Comparison of ENCODE assay signal across 15 cellular contexts in genomic region chr11:112728716-112729115, GRCh38.
DNase-seq lines count a peak whose midpoint lies in the region; ATAC-seq and TF ChIP-seq lines count a peak whose summit lies in the region.
"Had no signal": no experiment of that assay in that cellular context is flagged by ENCODE, and none has a peak within 500 bp of the region (broad histone marks: within the 10 kb centered on the region; RNA-seq: fewer than 3 reads in every experiment).

No MANE protein-coding gene starts in this region.

- no peaks in the 10 kb centered on the region for H3K27me3 ChIP-seq in vagina

- peak overlapping the region; percentile 64 for H3K27ac ChIP-seq in vagina
- H3K27ac ChIP-seq: C4-2B, GM23248 had no signal

- TF ChIP-seq CTCF in vagina (IDR thresholded peaks at IDR 0.05), result no peak

- DNase-seq in activated CD8-positive, alpha-beta memory T cell treated with anti-CD3 and anti-CD28 coated beads, Interleukin-2, amount 10 ng/mL, durations not matched to agents 7 days and 5 days, result peak; percentile 31
- DNase-seq in activated CD8-positive, alpha-beta memory T cell treated with anti-CD3 and anti-CD28 coated beads for 24 hours, result no peak
- peak; percentile 14 for DNase-seq in islet precursor cell
- peak; percentile 65 to 70 for DNase-seq in vagina (ENCODE audit: extremely low spot score in 2 of 2)
- no peak for DNase-seq in hippocampal formation (lab: John Stamatoyannopoulos, UW)
- DNase-seq in C1 segment of cervical spinal cord (lab: John Stamatoyannopoulos, UW), result no peak
- DNase-seq: Caco-2; CD4-positive, CD25-positive, alpha-beta regulatory T cell; CD8-positive, alpha-beta T cell; DMS153; DND-41; GM23248; H7; HCEC 1CT had no signal

- no peak for ATAC-seq in activated CD8-positive, alpha-beta memory T cell treated with anti-CD3 and anti-CD28 coated beads, Interleukin-2, amount 10 ng/mL, durations not matched to agents 7 days and 5 days
- ATAC-seq: CD8-positive, alpha-beta T cell had no signal

- H3K4me3 ChIP-seq in vagina, result no peak overlapping the region
- H3K4me3 ChIP-seq: GM23248 had no signal

- H3K9me3 ChIP-seq in vagina, result no peaks in the 10 kb centered on the region
- H3K9me3 ChIP-seq: Caco-2 had no signal

- H3K4me3 Mint-ChIP-seq in activated CD8-positive, alpha-beta memory T cell treated with anti-CD3 and anti-CD28 coated beads, Interleukin-2, amount 10 ng/mL, durations not matched to agents 7 days and 5 days, result no peak overlapping the region
- H3K4me3 Mint-ChIP-seq: CD4-positive, CD25-positive, alpha-beta regulatory T cell; CD8-positive, alpha-beta T cell had no signal

- H3K4me1 ChIP-seq in vagina, result no peaks in the 10 kb centered on the region
- H3K4me1 ChIP-seq: Caco-2 had no signal

- H3K27me3 Mint-ChIP-seq in activated CD8-positive, alpha-beta memory T cell treated with anti-CD3 and anti-CD28 coated beads, Interleukin-2, amount 10 ng/mL, durations not matched to agents 7 days and 5 days, result no peaks in the 10 kb centered on the region
- H3K27me3 Mint-ChIP-seq: CD4-positive, CD25-positive, alpha-beta regulatory T cell had no signal

- H3K9me3 Mint-ChIP-seq in activated CD8-positive, alpha-beta memory T cell treated with anti-CD3 and anti-CD28 coated beads, Interleukin-2, amount 10 ng/mL, durations not matched to agents 7 days and 5 days (ENCODE audit: low read depth), result no peaks in the 10 kb centered on the region
- H3K9me3 Mint-ChIP-seq: CD8-positive, alpha-beta T cell had no signal

- H3K36me3 Mint-ChIP-seq in activated CD8-positive, alpha-beta memory T cell treated with anti-CD3 and anti-CD28 coated beads, Interleukin-2, amount 10 ng/mL, durations not matched to agents 7 days and 5 days, result no peaks in the 10 kb centered on the region
- H3K36me3 Mint-ChIP-seq: CD4-positive, CD25-positive, alpha-beta regulatory T cell; CD8-positive, alpha-beta T cell had no signal

- no peak overlapping the region for H3K27ac Mint-ChIP-seq in activated CD8-positive, alpha-beta memory T cell treated with anti-CD3 and anti-CD28 coated beads, Interleukin-2, amount 10 ng/mL, durations not matched to agents 7 days and 5 days
- H3K27ac Mint-ChIP-seq: CD4-positive, CD25-positive, alpha-beta regulatory T cell; CD8-positive, alpha-beta T cell had no signal

- intact Hi-C loops in vagina (cut with DNase I), result no loop called here

- no peaks in the 10 kb centered on the region for H3K4me1 Mint-ChIP-seq in activated CD8-positive, alpha-beta memory T cell treated with anti-CD3 and anti-CD28 coated beads, Interleukin-2, amount 10 ng/mL, durations not matched to agents 7 days and 5 days
- H3K4me1 Mint-ChIP-seq: CD4-positive, CD25-positive, alpha-beta regulatory T cell had no signal

- CTCF ChIA-PET in activated CD8-positive, alpha-beta memory T cell treated with anti-CD3 and anti-CD28 coated beads, Interleukin-2, amount 10 ng/mL, durations not matched to agents 7 days and 5 days (lab: Charles Lee), result no interaction called here

- TF ChIP-seq POLR2A in vagina (IDR thresholded peaks at IDR 0.05), result no peak

- no peaks in the 10 kb centered on the region for H3K36me3 ChIP-seq in vagina

Comparison
In these comparisons a context has a peak if more than half of its experiments do, and no peak if none do; other contexts are left out.
1. DNase-seq: peak in activated CD8-positive, alpha-beta memory T cell treated with anti-CD3 and anti-CD28 coated beads, Interleukin-2, amount 10 ng/mL, durations not matched to agents 7 days and 5 days (single experiment), islet precursor cell (single experiment) and vagina (2 of 2); none in activated CD8-positive, alpha-beta memory T cell treated with anti-CD3 and anti-CD28 coated beads for 24 hours (single experiment), hippocampal formation (0 of 2) and C1 segment of cervical spinal cord (0 of 14).